Comparison of ENCODE assay signal across 10 cellular contexts in genomic region chr10:69382382-69383117, GRCh38. TPM values are rescaled to one million over a fixed set of nuclear protein-coding genes. Genes with fewer than 3 reads are reported as not detected.
DNase-seq lines count a peak whose midpoint lies in the region; ATAC-seq and TF ChIP-seq lines count a peak whose summit lies in the region.
"Had no signal": no experiment of that assay in that cellular context is flagged by ENCODE, and none has a peak within 500 bp of the region (broad histone marks: within the 10 kb centered on the region; RNA-seq: fewer than 3 reads in every experiment).

No MANE protein-coding gene starts in this region.

- H3K9me3 ChIP-seq in CD4-positive, alpha-beta T cell (ENCODE audit: control insufficient read depth, low read length): no peaks in the 10 kb centered on the region
- H3K9me3 ChIP-seq in Panc1 (ENCODE audit: control insufficient read depth, insufficient read depth, low read depth, low read length) (no peaks in the 10 kb centered on the region), esophagus (ENCODE audit: control insufficient read depth in 2 of 2, insufficient read depth in 1 of 2, low read depth in 1 of 2, low read length in 1 of 2) (no peaks in the 10 kb centered on the region), psoas muscle (no peaks in the 10 kb centered on the region)
- H3K9me3 ChIP-seq: colonic mucosa had no signal

- H3K36me3 Mint-ChIP-seq in CD4-positive, alpha-beta T cell (ENCODE audit: low read depth): peaks cover 92% of the 10 kb centered on the region

- H3K4me3 ChIP-seq in Panc1 (ENCODE audit: low read depth in 2 of 2, low read length in 2 of 2) (no peak overlapping the region), esophagus (ENCODE audit: low read depth in 1 of 2, low read length in 2 of 2) (no peak overlapping the region), psoas muscle (no peak overlapping the region)
- H3K4me3 ChIP-seq: colonic mucosa had no signal

- H3K27ac ChIP-seq in CD4-positive, alpha-beta T cell (ENCODE audit: low read depth, low read length): no peak overlapping the region
- no peak overlapping the region for H3K27ac ChIP-seq in Panc1 (ENCODE audit: low read length)
- peak overlapping the region; percentile 62 to 84 for H3K27ac ChIP-seq in esophagus (ENCODE audit: low read depth in 2 of 2, low read length in 1 of 2)
- peak overlapping the region; percentile 61 for H3K27ac ChIP-seq in psoas muscle
- H3K27ac ChIP-seq: colonic mucosa had no signal

- CTCF ChIA-PET in CD4-positive, alpha-beta T cell (lab: Charles Lee): interaction anchor here (1.7 kb wide), 1 partner anchor 26 kb away, joined by 4 read pairs; no protein-coding TSS in a partner anchor
- CTCF ChIA-PET in Panc1 (lab: Charles Lee): no interaction called here

- intact Hi-C loops in CD4-positive, alpha-beta T cell (cut with DNase I, micrococcal nuclease): no loop called here
- intact Hi-C loops in Panc1 (cut with micrococcal nuclease; ENCODE audit: unreplicated experiment) (no loop called here), psoas muscle (cut with DNase I) (no loop called here)

- peak overlapping the region; percentile 20 for H3K27ac Mint-ChIP-seq in CD4-positive, alpha-beta T cell

- ATAC-seq in CD4-positive, alpha-beta T cell (ENCODE audit: poor library complexity): no peak
- ATAC-seq in Panc1 (peak; percentile 57; the same call in 1 of the 2 replicates), psoas muscle (peak; percentile 39 to 57 (median 49)), GM21619 (IDR thresholded peaks at IDR 0.05; ENCODE audit: unreplicated experiment) (no peak), GM19455 (IDR thresholded peaks at IDR 0.05; ENCODE audit: unreplicated experiment) (no peak)

- in situ Hi-C loops in Panc1 (cut with HindIII; ENCODE audit: low pct_unique_long_range_greater_than_20kb, low sequenced_read_pairs): no loop called here

- 85 to 86% methylated on average over 26 of the region's 26 CpGs for WGBS in esophagus, 2 donors
- WGBS in psoas muscle, 3 donors: 79 to 89% (median 80%) methylated on average over 26 of the region's 26 CpGs

- H3K4me1 ChIP-seq in Panc1 (ENCODE audit: control insufficient read depth, insufficient read depth, low read length): no peaks in the 10 kb centered on the region
- H3K4me1 ChIP-seq in esophagus (ENCODE audit: control insufficient read depth in 2 of 2, insufficient read depth in 2 of 2, low read length in 1 of 2): peaks cover 0 to 18% of the 10 kb centered on the region in 2 donors
- H3K4me1 ChIP-seq in psoas muscle: peaks cover 32% of the 10 kb centered on the region
- H3K4me1 ChIP-seq: colonic mucosa had no signal

- H3K9me3 Mint-ChIP-seq in CD4-positive, alpha-beta T cell: no peaks in the 10 kb centered on the region

- no peak for TF ChIP-seq CTCF in CD4-positive, alpha-beta T cell (IDR thresholded peaks at IDR 0.05)
- TF ChIP-seq CTCF in Panc1 (IDR thresholded peaks at IDR 0.05) (no peak), psoas muscle (IDR thresholded peaks at IDR 0.05) (no peak)

- H3K27me3 ChIP-seq in CD4-positive, alpha-beta T cell (ENCODE audit: control insufficient read depth, insufficient read depth, low read length): no peaks in the 10 kb centered on the region
- H3K27me3 ChIP-seq in Panc1 (ENCODE audit: control insufficient read depth, insufficient read depth, low read length) (no peaks in the 10 kb centered on the region), esophagus (ENCODE audit: control insufficient read depth in 1 of 2, insufficient read depth in 2 of 2, low read length in 2 of 2) (no peaks in the 10 kb centered on the region), psoas muscle (ENCODE audit: insufficient read depth in 3 of 3, low read length in 2 of 3) (no peaks in the 10 kb centered on the region)
- H3K27me3 ChIP-seq: colonic mucosa had no signal

- H3K27me3 Mint-ChIP-seq in CD4-positive, alpha-beta T cell: no peaks in the 10 kb centered on the region

- no peaks in the 10 kb centered on the region for H3K36me3 ChIP-seq in Panc1 (ENCODE audit: control insufficient read depth, insufficient read depth, low read length)
- H3K36me3 ChIP-seq in esophagus (ENCODE audit: control insufficient read depth in 2 of 2, insufficient read depth in 2 of 2, low read length in 1 of 2): peaks cover 29 to 33% of the 10 kb centered on the region in 2 donors
- peaks cover 6 to 91% of the 10 kb centered on the region in 2 donors for H3K36me3 ChIP-seq in psoas muscle (ENCODE audit: insufficient read depth in 1 of 2, low read depth in 1 of 2)

- H3K4me3 Mint-ChIP-seq in CD4-positive, alpha-beta T cell: no peak overlapping the region

- BruUV-seq in Panc1 (replicated peaks; lab: Mats Ljungman, UMichigan): no TSS peak

- H3K4me1 Mint-ChIP-seq in CD4-positive, alpha-beta T cell (ENCODE audit: low read depth): no peaks in the 10 kb centered on the region

- POLR2A ChIA-PET in CD4-positive, alpha-beta T cell (lab: Charles Lee): interaction anchor here (0.7 to 1.0 kb wide), 2 partner anchors 35 to 37 kb away, joined by 3 read pairs; no protein-coding TSS in a partner anchor
- POLR2A ChIA-PET in Panc1 (lab: Charles Lee): no interaction called here

- no peak for DNase-seq in CD4-positive, alpha-beta T cell
- no peak for DNase-seq in Panc1 (ENCODE audit: low read depth, low spot score)
- no peak for DNase-seq in psoas muscle
- DNase-seq in central memory CD4-positive, alpha-beta T cell: no peak
- no peak for DNase-seq in cortex of kidney (lab: John Stamatoyannopoulos, UW)
- DNase-seq: colonic mucosa, SW 1271 had no signal

RNA-seq across cellular contexts. Expression of gene TACR2, which starts 34.2 kb away (rescaled TPM):
- not detected for total RNA-seq in CD4-positive, alpha-beta T cell
- total RNA-seq in Panc1 (2021; ENCODE audit: unreplicated experiment) (0.21 TPM), psoas muscle (under 1 TPM; 0.21 to 0.46 (median 0.23) TPM)
- 0.94 TPM for polyA plus RNA-seq in Panc1 (2012; ENCODE audit: insufficient read length)
- polyA plus RNA-seq in esophagus (1 to 10 TPM; 5.8 to 9.6 TPM), psoas muscle (under 1 TPM; 0.25 to 0.61 (median 0.31) TPM)

Comparison
In these comparisons a context has a peak if more than half of its experiments do, and no peak if none do; other contexts are left out.
1. ATAC-seq: peak in Panc1 (single experiment) and psoas muscle (4 of 4); none in CD4-positive, alpha-beta T cell (single experiment), GM21619 (single experiment) and GM19455 (single experiment).
2. H3K27ac ChIP-seq: peak in esophagus (2 of 2) and psoas muscle (single experiment); none in CD4-positive, alpha-beta T cell (single experiment) and Panc1 (single experiment).